2 cellular contexts compared by ENCODE assay signal in genomic region chr1:1248035-1248913, GRCh38. TPM values are rescaled to one million over a fixed set of nuclear protein-coding genes. Genes with fewer than 3 reads are reported as not detected.
"Had no signal": no experiment of that assay in that cellular context is flagged by ENCODE, and none has a peak within 500 bp of the region (broad histone marks: within the 10 kb centered on the region; RNA-seq: fewer than 3 reads in every experiment).

No MANE protein-coding gene starts in this region.

RNA-seq across cellular contexts. Expression of gene C1QTNF12, which starts 1.8 kb away (rescaled TPM):
- total RNA-seq: liver had no signal
- polyA plus RNA-seq: immature natural killer cell had no signal

RNA-seq across cellular contexts. Expression of gene SCNN1D, which starts 32.0 kb away (rescaled TPM):
- polyA plus RNA-seq: immature natural killer cell had no signal
